1 cellular context compared by ENCODE assay signal in the genomic region with DNA sequence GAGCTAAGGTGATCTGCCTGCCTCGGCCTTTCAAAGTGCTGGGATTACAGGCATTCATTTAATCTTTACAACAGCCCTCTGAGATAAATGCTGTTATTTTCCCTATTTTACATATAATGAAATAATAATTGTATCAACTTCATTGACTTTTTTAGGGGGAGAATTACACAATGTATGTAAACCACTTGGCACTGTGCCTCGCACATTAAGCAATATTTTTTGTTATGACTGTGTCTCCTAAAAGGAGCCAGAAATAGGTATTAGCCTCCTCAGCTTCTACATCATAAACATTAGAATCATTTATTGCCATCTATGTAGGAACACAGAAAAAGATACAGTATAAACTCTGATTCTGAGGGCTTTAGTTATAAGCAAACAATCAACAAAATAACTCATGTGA.
A peak's percentile ranks its signal among the peaks of the same experiment; 100 is the strongest.
TF ChIP-seq lines count a peak whose summit lies in the region.

No MANE protein-coding gene starts in this region.

TF ChIP-seq in IMR-90, 13 proteins besides CTCF, POLR2A, EP300 and RAD21:
- TF ChIP-seq BHLHE40 (IDR thresholded peaks at IDR 0.05; ENCODE audit: low read depth, low read length) = no peak
- TF ChIP-seq USF2 (IDR thresholded peaks at IDR 0.05; ENCODE audit: low read depth, low read length) = no peak
- peak; percentile 84 for TF ChIP-seq CEBPB (IDR thresholded peaks at IDR 0.05; ENCODE audit: low read depth, low read length)
TF ChIP-seq in IMR-90: peak in this region for 1.
